ENCODE assay signal across 1 cellular context in the genomic region with DNA sequence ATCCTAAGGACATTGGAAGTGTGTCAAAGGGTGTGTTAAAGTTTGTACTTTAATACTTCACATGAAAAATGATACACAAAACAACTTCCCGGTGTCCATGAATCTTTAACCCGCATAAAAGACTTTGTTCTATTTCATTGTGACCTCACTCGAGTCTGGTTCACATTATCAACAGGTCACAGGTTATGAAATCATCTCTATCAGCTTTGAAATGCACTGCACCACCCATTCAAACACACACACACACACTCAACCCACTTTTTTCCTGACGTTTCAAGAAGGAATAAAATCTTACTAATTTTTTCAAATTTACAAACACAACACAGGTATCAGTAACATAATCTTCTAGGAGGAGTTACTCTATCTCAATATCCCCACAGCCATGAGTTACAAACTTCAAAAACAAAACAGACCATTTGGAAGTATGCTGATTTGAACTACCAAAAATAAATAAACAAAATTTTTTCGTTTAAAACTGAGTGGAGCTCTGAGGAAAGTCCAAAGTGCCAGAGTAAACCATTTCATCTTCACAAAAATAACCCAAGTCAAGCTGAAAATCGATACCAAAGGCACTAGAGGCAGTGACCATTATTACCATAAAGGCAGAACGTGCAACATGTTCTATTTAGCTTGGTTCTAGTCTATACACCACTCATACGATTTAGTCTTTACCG.
TF ChIP-seq lines count a peak whose summit lies in the region.

No MANE protein-coding gene starts in this region.

TF ChIP-seq in endothelial cell of umbilical vein, 7 proteins besides CTCF, POLR2A, EP300 and RAD21 (continued from another document):
- TF ChIP-seq GATA2 (IDR thresholded peaks at IDR 0.05; ENCODE audit: insufficient read depth, insufficient read length, low read depth, low read length) = no peak
- TF ChIP-seq JUN (IDR thresholded peaks at IDR 0.05; ENCODE audit: borderline replicate concordance, insufficient read depth, insufficient read length, low read depth) = no peak
- no peak for TF ChIP-seq MYC (IDR thresholded peaks at IDR 0.05; ENCODE audit: low read depth, low read length)
- TF ChIP-seq FOS (IDR thresholded peaks at IDR 0.05; ENCODE audit: borderline replicate concordance, insufficient read depth, low read length) = no peak
- TF ChIP-seq EZH2 (IDR thresholded peaks at IDR 0.05; ENCODE audit: borderline replicate concordance, low read depth, low read length, severe bottlenecking) = no peak
- TF ChIP-seq, protein P1, sequence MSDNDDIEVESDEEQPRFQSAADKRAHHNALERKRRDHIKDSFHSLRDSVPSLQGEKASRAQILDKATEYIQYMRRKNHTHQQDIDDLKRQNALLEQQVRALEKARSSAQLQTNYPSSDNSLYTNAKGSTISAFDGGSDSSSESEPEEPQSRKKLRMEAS (IDR thresholded peaks at IDR 0.05; ENCODE audit: insufficient read depth, insufficient read length) = no peak
